Comparison of ENCODE assay signal across 8 cellular contexts in genomic region chrX:150547511-150548115, GRCh38. TPM values are rescaled to one million over a fixed set of nuclear protein-coding genes. Genes with fewer than 3 reads are reported as not detected.
DNase-seq lines count a peak whose midpoint lies in the region; ATAC-seq, FAIRE-seq and TF ChIP-seq lines count a peak whose summit lies in the region.

No MANE protein-coding gene starts in this region.

- H3K4me1 ChIP-seq in thoracic aorta (ENCODE audit: control insufficient read depth in 1 of 2, low read depth in 2 of 2) = peaks cover 6 to 28% of the 10 kb centered on the region in 2 donors

- H3K36me3 Mint-ChIP-seq in mesothelial cell of epicardium = no peaks in the 10 kb centered on the region

- H3K4me3 ChIP-seq in epithelial cell of esophagus (ENCODE audit: low read length) = no peak overlapping the region
- H3K4me3 ChIP-seq in thoracic aorta = peak overlapping the region; percentile 67

- peak; percentile 60 for DNase-seq in AG08396 (ENCODE audit: low spot score)
- no peak for DNase-seq in GM18507 (ENCODE audit: extremely low spot score, insufficient read length, low read depth)
- peak; percentile 18 for DNase-seq in epithelial cell of esophagus (ENCODE audit: low read depth)
- peak in 1 of 2 experiments; percentile 46 for DNase-seq in mesothelial cell of epicardium (ENCODE audit: low spot score in 2 of 2, unreplicated experiment in 2 of 2)
- peak; percentile 33 for DNase-seq in thoracic aorta (ENCODE audit: low spot score)
- DNase-seq in NCI-H146 treated with DMSO at 0.1 percent for 48 hours (lab: John Stamatoyannopoulos, UW; ENCODE audit: unreplicated experiment) = no peak

- ATAC-seq in HG03159 (IDR thresholded peaks at IDR 0.05; ENCODE audit: unreplicated experiment) (peak; percentile 49), thoracic aorta (ENCODE audit: insufficient number of reproducible peaks, low FRiP score, low read depth) (peak; percentile 89)

- peak overlapping the region; percentile 29; the same call in 1 of the 2 replicates for H3K27ac ChIP-seq in VCaP
- H3K27ac ChIP-seq in thoracic aorta = peak overlapping the region; percentile 73 to 88

- TF ChIP-seq CTCF in VCaP (conservative IDR thresholded peaks at IDR 0.05) (no peak), epithelial cell of esophagus (IDR thresholded peaks at IDR 0.05; ENCODE audit: insufficient read depth, low read depth, low read length, missing control alignments) (no peak), mesothelial cell of epicardium (IDR thresholded peaks at IDR 0.05; ENCODE audit: unreplicated experiment) (no peak), thoracic aorta (IDR thresholded peaks at IDR 0.05) (no peak)

- FAIRE-seq in GM18507 (lab: Jason Lieb, UNC) = peak; percentile 85

- peaks cover 4% of the 10 kb centered on the region for H3K9me3 Mint-ChIP-seq in mesothelial cell of epicardium

- no peaks in the 10 kb centered on the region for H3K27me3 ChIP-seq in thoracic aorta (replicated peaks; ENCODE audit: insufficient read depth)

- no peaks in the 10 kb centered on the region for H3K9me3 ChIP-seq in thoracic aorta

- H3K27ac Mint-ChIP-seq in mesothelial cell of epicardium = peak overlapping the region; percentile 35

- no peaks in the 10 kb centered on the region for H3K36me3 ChIP-seq in thoracic aorta

- peak overlapping the region; percentile 32 for H3K4me3 Mint-ChIP-seq in mesothelial cell of epicardium

- H3K27me3 Mint-ChIP-seq in mesothelial cell of epicardium (ENCODE audit: low read depth) = no peaks in the 10 kb centered on the region

- H3K4me1 Mint-ChIP-seq in mesothelial cell of epicardium = peaks cover 7% of the 10 kb centered on the region

RNA-seq across cellular contexts. Expression of gene MTM1, which starts 20.8 kb away (rescaled TPM):
- total RNA-seq in mesothelial cell of epicardium (8.9 to 10.9 TPM (median 9.2 TPM) in 3 replicates), thoracic aorta (10 to 100 TPM; 18.8 to 21.4 TPM)

Comparison
In these comparisons a context has a peak if more than half of its experiments do, and no peak if none do; other contexts are left out.
1. DNase-seq: peak in AG08396 (single experiment), epithelial cell of esophagus (single experiment) and thoracic aorta (single experiment); none in GM18507 (single experiment) and NCI-H146 treated with DMSO at 0.1 percent for 48 hours (single experiment).